In the genomic region with DNA sequence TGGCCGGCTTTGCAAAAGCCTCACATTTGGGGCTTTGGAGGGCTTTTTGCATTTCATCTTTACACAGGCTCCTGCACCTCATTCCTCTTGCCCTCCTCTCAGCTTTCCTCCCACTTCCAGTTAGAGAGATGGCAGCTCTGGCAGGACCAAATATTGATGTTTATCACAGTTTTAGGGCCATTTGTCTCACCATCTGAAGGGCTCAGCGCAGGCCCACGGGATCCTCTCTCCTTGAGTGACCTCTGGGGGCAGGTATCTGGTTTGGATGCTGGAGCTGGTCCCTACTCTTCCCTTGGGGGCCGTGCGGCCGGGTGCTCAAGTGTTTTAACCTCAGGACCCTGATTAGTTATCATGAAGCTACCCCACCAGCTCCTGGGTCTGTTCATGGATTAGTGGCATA, we compare ENCODE assay signal across 19 cellular contexts. TPM values are rescaled to one million over a fixed set of nuclear protein-coding genes. Genes with fewer than 3 reads are reported as not detected.
DNase-seq lines count a peak whose midpoint lies in the region; ATAC-seq and TF ChIP-seq lines count a peak whose summit lies in the region.
"Had no signal": no experiment of that assay in that cellular context is flagged by ENCODE, and none has a peak within 500 bp of the region (broad histone marks: within the 10 kb centered on the region; RNA-seq: fewer than 3 reads in every experiment).

No MANE protein-coding gene starts in this region.

- H3K4me1 ChIP-seq in SK-N-SH (ENCODE audit: control insufficient read depth in 1 of 2, insufficient read depth in 2 of 2, low read depth in 1 of 2, low read length in 1 of 2): peaks cover 56 to 60% of the 10 kb centered on the region in 2 experiments
- H3K4me1 ChIP-seq in fibroblast of lung (ENCODE audit: control insufficient read depth, extremely low read depth, insufficient read depth, low read length): peaks cover 31% of the 10 kb centered on the region
- H3K4me1 ChIP-seq in psoas muscle: peaks cover 95% of the 10 kb centered on the region
- H3K4me1 ChIP-seq in urinary bladder (ENCODE audit: insufficient read depth): peaks cover 5% of the 10 kb centered on the region

- TF ChIP-seq CTCF in SK-N-SH (IDR thresholded peaks at IDR 0.05): no peak
- TF ChIP-seq CTCF in fibroblast of lung (conservative IDR thresholded peaks at IDR 0.05 in 1 of 2, IDR thresholded peaks at IDR 0.05 in 1 of 2; ENCODE audit: low read depth in 1 of 2, low read length in 2 of 2): no peak
- TF ChIP-seq CTCF in psoas muscle (IDR thresholded peaks at IDR 0.05): no peak
- no peak for TF ChIP-seq CTCF in omental fat pad (IDR thresholded peaks at IDR 0.05)

- peaks cover 30% of the 10 kb centered on the region for H3F3A ChIP-seq in SK-N-SH (replicated peaks; ENCODE audit: insufficient read depth)

- peak in 1 of 2 experiments; percentile 56; a peak in 1 of 4 replicates for TF ChIP-seq EP300 in SK-N-SH (IDR thresholded peaks at IDR 0.05; ENCODE audit: borderline replicate concordance in 1 of 2, low read depth in 1 of 2, low read length in 1 of 2)

- peak overlapping the region; percentile 84; the same call in 1 of the 2 replicates for H3K4me2 ChIP-seq in SK-N-SH
- no peak overlapping the region for H3K4me2 ChIP-seq in fibroblast of lung (ENCODE audit: extremely low read depth, insufficient read depth, low read length)

- no peaks in the 10 kb centered on the region for H3K4me1 Mint-ChIP-seq in activated CD4-positive, alpha-beta T cell treated with anti-CD3 and anti-CD28 coated beads for 36 hours

- peak; percentile 28 for TF ChIP-seq RAD21 in SK-N-SH (IDR thresholded peaks at IDR 0.05; ENCODE audit: low read length)

- CTCF ChIA-PET in SK-N-SH (lab: Yijun Ruan, JAX): interaction anchor here (0.6 to 9.7 kb wide), 16 partner anchors 12 to 115 kb away, joined by 3 to 80 read pairs (median 8); partner anchors contain the start of genes ATOH8 and ST3GAL5
- CTCF ChIA-PET in activated CD4-positive, alpha-beta T cell treated with anti-CD3 and anti-CD28 coated beads for 36 hours (lab: Charles Lee): interaction anchor here (0.5 to 0.8 kb wide), 3 partner anchors 12 to 783 kb away, joined by 3 read pairs; no protein-coding TSS in a partner anchor

- H3K9me2 ChIP-seq in SK-N-SH: no peaks in the 10 kb centered on the region

- intact Hi-C loops in psoas muscle (cut with DNase I): loop anchor here (2.0 to 5.0 kb wide), 2 partner anchors 37 to 41 kb away; no protein-coding TSS in a partner anchor
- intact Hi-C loops in activated CD4-positive, alpha-beta T cell treated with anti-CD3 and anti-CD28 coated beads for 36 hours (cut with DNase I, micrococcal nuclease): no loop called here

- H3K79me2 ChIP-seq in SK-N-SH (ENCODE audit: insufficient read depth) (peaks cover 68% of the 10 kb centered on the region), fibroblast of lung (ENCODE audit: control insufficient read depth, insufficient read depth, low read length) (peaks cover 7% of the 10 kb centered on the region)

- POLR2A ChIA-PET in SK-N-SH (lab: Yijun Ruan, JAX): no interaction called here
- POLR2A ChIA-PET in activated CD4-positive, alpha-beta T cell treated with anti-CD3 and anti-CD28 coated beads for 36 hours (lab: Charles Lee): no interaction called here

- H3K27ac ChIP-seq in SK-N-SH (ENCODE audit: low read depth in 2 of 2, low read length in 1 of 2): peak overlapping the region; percentile 96 to 99; a peak in 3 of 4 replicates
- H3K27ac ChIP-seq in fibroblast of lung (ENCODE audit: insufficient read depth, low read length): peak overlapping the region; percentile 97
- peak overlapping the region; percentile 98 for H3K27ac ChIP-seq in psoas muscle
- peak overlapping the region; percentile 58 for H3K27ac ChIP-seq in urinary bladder (ENCODE audit: low read depth)

- no peak overlapping the region for H3K9ac ChIP-seq in SK-N-SH
- no peak overlapping the region for H3K9ac ChIP-seq in fibroblast of lung (ENCODE audit: insufficient read depth, low read length)

- H4K20me1 ChIP-seq in SK-N-SH (ENCODE audit: insufficient read depth) (no peaks in the 10 kb centered on the region), fibroblast of lung (ENCODE audit: control insufficient read depth, extremely low read depth, insufficient read depth, low read length) (no peaks in the 10 kb centered on the region)

- ATAC-seq in SK-N-SH treated with all-trans-retinoic acid at 6 μM for 48 hours (no peak), psoas muscle (no peak), GM21786 (IDR thresholded peaks at IDR 0.05; ENCODE audit: unreplicated experiment) (no peak), omental fat pad (ENCODE audit: low FRiP score) (no peak)
- ATAC-seq in activated CD4-positive, alpha-beta T cell treated with anti-CD3 and anti-CD28 coated beads for 36 hours: no peak
- ATAC-seq: K562, T-cell had no signal

- H3K36me3 Mint-ChIP-seq in activated CD4-positive, alpha-beta T cell treated with anti-CD3 and anti-CD28 coated beads for 36 hours (ENCODE audit: low read depth): no peaks in the 10 kb centered on the region
- H3K36me3 Mint-ChIP-seq: T-cell had no signal

- H2AFZ ChIP-seq in SK-N-SH (ENCODE audit: low read depth) (no peak overlapping the region), fibroblast of lung (ENCODE audit: low read length) (no peak overlapping the region)

- peak; percentile 64 for DNase-seq in SK-N-SH
- no peak for DNase-seq in fibroblast of lung (ENCODE audit: low read depth in 2 of 2)
- DNase-seq in psoas muscle: peak in 1 of 2 donors; percentile 56
- no peak for DNase-seq in omental fat pad (ENCODE audit: low spot score)
- no peak for DNase-seq in activated CD4-positive, alpha-beta T cell treated with anti-CD3 and anti-CD28 coated beads for 36 hours
- DNase-seq: 8988T; activated CD4-positive, CD25-positive, alpha-beta regulatory T cell treated with anti-CD3 and anti-CD28 coated beads, Interleukin-2, amount 50 U/mL, for 72 hours; activated CD8-positive, alpha-beta memory T cell treated with anti-CD3 and anti-CD28 coated beads, Interleukin-2, amount 50 U/mL, for 4 hours; activated naive CD4-positive, alpha-beta T cell treated with Interleukin-2 at 50 U/mL for 16 hours; Calu3; central memory CD4-positive, alpha-beta T cell; NCI-H1105 treated with DMSO at 0.1 percent for 48 hours; NCI-H226; T-cell had no signal

- H3K9me3 Mint-ChIP-seq in activated CD4-positive, alpha-beta T cell treated with anti-CD3 and anti-CD28 coated beads for 36 hours (ENCODE audit: low read depth): no peaks in the 10 kb centered on the region
- H3K9me3 Mint-ChIP-seq: neural crest cell, T-cell had no signal

- H3K27me3 ChIP-seq in SK-N-SH (ENCODE audit: insufficient read depth): no peaks in the 10 kb centered on the region
- H3K27me3 ChIP-seq in fibroblast of lung (ENCODE audit: control insufficient read depth, insufficient read depth, low read length): no peaks in the 10 kb centered on the region
- no peaks in the 10 kb centered on the region for H3K27me3 ChIP-seq in psoas muscle (ENCODE audit: insufficient read depth in 3 of 3, low read length in 2 of 3)

- H3K4me3 ChIP-seq in SK-N-SH (ENCODE audit: low read depth in 2 of 2, low read length in 1 of 2) (no peak overlapping the region), fibroblast of lung (replicated peaks in 1 of 4; ENCODE audit: control extremely low read depth in 1 of 4, insufficient read depth in 1 of 4, low read depth in 3 of 4, low read length in 4 of 4) (no peak overlapping the region), psoas muscle (peak overlapping the region; percentile 47), urinary bladder (ENCODE audit: low read depth, low read length) (no peak overlapping the region)
- H3K4me3 ChIP-seq: K562 had no signal

- H3K4me3 Mint-ChIP-seq in activated CD4-positive, alpha-beta T cell treated with anti-CD3 and anti-CD28 coated beads for 36 hours: no peak overlapping the region
- H3K4me3 Mint-ChIP-seq: neural crest cell, T-cell had no signal

- H3K27ac Mint-ChIP-seq in activated CD4-positive, alpha-beta T cell treated with anti-CD3 and anti-CD28 coated beads for 36 hours: no peak overlapping the region
- H3K27ac Mint-ChIP-seq: T-cell had no signal

- 66% methylated on average over 6 of the region's 6 CpGs for WGBS in SK-N-SH (ENCODE audit: low lambda C conversion rate)
- WGBS in psoas muscle, 3 donors: 50 to 84% (median 67%) methylated on average over 6 of the region's 6 CpGs
- 80% methylated on average over 6 of the region's 6 CpGs for WGBS in urinary bladder

- H3K9me3 ChIP-seq in SK-N-SH (no peaks in the 10 kb centered on the region), fibroblast of lung (ENCODE audit: control insufficient read depth, insufficient read depth, low read depth, low read length) (no peaks in the 10 kb centered on the region), psoas muscle (no peaks in the 10 kb centered on the region)

- peaks cover 18% of the 10 kb centered on the region for H3K27me3 Mint-ChIP-seq in activated CD4-positive, alpha-beta T cell treated with anti-CD3 and anti-CD28 coated beads for 36 hours

- H3K36me3 ChIP-seq in SK-N-SH (replicated peaks in 1 of 2; ENCODE audit: control insufficient read depth in 1 of 2, insufficient read depth in 2 of 2, low read length in 1 of 2) (peaks cover 0 to 20% of the 10 kb centered on the region in 2 experiments), fibroblast of lung (ENCODE audit: control insufficient read depth, insufficient read depth, low read length) (peaks cover 2% of the 10 kb centered on the region), psoas muscle (ENCODE audit: insufficient read depth in 1 of 2, low read depth in 1 of 2) (no peaks in the 10 kb centered on the region), urinary bladder (ENCODE audit: insufficient read depth) (peaks cover 4% of the 10 kb centered on the region)

TF ChIP-seq in SK-N-SH, 30 proteins besides CTCF, POLR2A, EP300 and RAD21 (continues in another document):
- TF ChIP-seq SMC3 (IDR thresholded peaks at IDR 0.05; ENCODE audit: low read depth, low read length): peak; percentile 4; the same call in 1 of the 2 replicates
- TF ChIP-seq GATA2 (CRISPR knock-in tag; IDR thresholded peaks at IDR 0.05): peak; percentile 52; the same call in 1 of the 2 replicates
- TF ChIP-seq MXI1 (IDR thresholded peaks at IDR 0.05; ENCODE audit: low read depth, low read length): no peak

TF ChIP-seq in SK-N-SH treated with all-trans-retinoic acid at 6 μM for 48 hours, 23 proteins besides CTCF, POLR2A, EP300 and RAD21:
- TF ChIP-seq ZNF565 (CRISPR knock-in tag; conservative IDR thresholded peaks at IDR 0.05; ENCODE audit: low read depth) (no peak), CSDC2 (CRISPR knock-in tag; IDR thresholded peaks at IDR 0.05) (no peak), ZNF70 (CRISPR knock-in tag; IDR thresholded peaks at IDR 0.05) (no peak)
TF ChIP-seq in SK-N-SH treated with all-trans-retinoic acid at 6 μM for 48 hours: peak in this region for 0.

RNA-seq across cellular contexts. Expression of gene ATOH8, which starts 19.9 kb away (rescaled TPM):
- polyA plus RNA-seq in SK-N-SH (2012; rRNA removed) (5.6 and 6.4 TPM in 2 replicates), fibroblast of lung (5.6 and 7.1 TPM in 2 replicates), psoas muscle (10 to 100 TPM; 48.7 to 77.2 (median 59.4) TPM), urinary bladder (49.2 TPM)
- 2.9 and 4.3 TPM in 2 replicates for polyA plus RNA-seq in SK-N-SH (2012; cell fraction: cytosol; rRNA removed)
- polyA plus RNA-seq in SK-N-SH (2012; cell fraction: nucleus; rRNA removed): 7.0 and 7.3 TPM in 2 replicates
- total RNA-seq in fibroblast of lung (19.0 and 19.2 TPM in 2 replicates), psoas muscle (10 to 100 TPM; 22.0 to 82.1 (median 57.3) TPM), urinary bladder (18.3 TPM), omental fat pad (100 to 1,000 TPM in 1 of 4 donors, 10 to 100 TPM in 3; 17.1 to 210 (median 45.9) TPM)
- 11.7 and 17.4 TPM in 2 replicates for polyA plus RNA-seq in fibroblast of lung (2012)
- 12.8 and 15.6 TPM in 2 replicates for polyA minus RNA-seq in fibroblast of lung (ENCODE audit: low replicate concordance)
- total RNA-seq in activated CD4-positive, alpha-beta T cell treated with anti-CD3 and anti-CD28 coated beads for 36 hours: not detected
- total RNA-seq: K562 had no signal
- polyA plus RNA-seq: K562 had no signal

Comparison
In these comparisons a context has a peak if more than half of its experiments do, and no peak if none do; other contexts are left out.
1. RNA of gene ATOH8, which starts 19.9 kb away (total RNA-seq): 22.0 to 82.1 TPM in psoas muscle, 17.1 to 210 TPM in omental fat pad, 19.0 to 19.2 TPM in fibroblast of lung and 18.3 TPM in urinary bladder (single experiment); not detected in activated CD4-positive, alpha-beta T cell treated with anti-CD3 and anti-CD28 coated beads for 36 hours; every median in the first group is over 10 times any median in the second.
2. intact Hi-C loops: an anchor here in psoas muscle (2.0 to 5.0 kb wide); none called in activated CD4-positive, alpha-beta T cell treated with anti-CD3 and anti-CD28 coated beads for 36 hours.
3. Peak in every context shown above with its lines, with median percentiles within 50 percentile points of each other: H3K27ac ChIP-seq.